Comparison of ENCODE assay signal across 23 cellular contexts in the genomic region with DNA sequence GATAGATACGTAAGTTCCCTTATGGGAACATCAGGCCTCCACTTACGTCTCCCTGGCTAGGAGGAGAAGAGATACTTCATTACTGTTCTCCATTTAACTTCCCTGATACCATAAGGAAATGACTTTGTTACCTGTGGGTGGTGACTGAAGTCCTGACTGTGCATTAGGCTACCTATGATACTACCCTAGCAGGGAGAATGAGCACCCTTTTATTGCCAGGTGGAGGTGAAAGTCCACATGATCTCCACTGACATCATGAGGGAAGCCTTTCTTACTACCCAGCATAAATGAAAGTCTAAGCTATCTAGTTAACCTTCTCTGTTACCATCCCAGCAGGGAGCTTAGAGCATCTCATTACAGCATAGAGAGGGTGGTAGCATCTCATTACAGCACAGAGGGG.
"Had no signal": no experiment of that assay in that cellular context is flagged by ENCODE, and none has a peak within 500 bp of the region (broad histone marks: within the 10 kb centered on the region; RNA-seq: fewer than 3 reads in every experiment).

No MANE protein-coding gene starts in this region.

- H3K27me3 ChIP-seq: ascending aorta, cardiac muscle cell, gastrocnemius medialis, ovary, thyroid gland had no signal

- H3K9me3 ChIP-seq: ascending aorta, gastrocnemius medialis, thyroid gland had no signal

- H3K36me3 ChIP-seq: ovary had no signal

- H3K4me1 ChIP-seq: ascending aorta, gastrocnemius medialis, lower lobe of right lung, thyroid gland had no signal

- DNase-seq: activated B cell treated with CpG ODN at 0.5 μM for 24 hours; activated CD4-positive, alpha-beta T cell treated with anti-CD3 and anti-CD28 coated beads, Interleukin-2, amount 50 U/mL, for 4 hours; activated gamma-delta T cell; activated naive CD4-positive, alpha-beta T cell treated with anti-CD3 and anti-CD28 coated beads, Interleukin-2, amount 10 ng/mL, durations not matched to agents 7 days and 5 days; activated naive CD8-positive, alpha-beta T cell treated with anti-CD3 and anti-CD28 coated beads, Interleukin-2, amount 10 ng/mL, durations not matched to agents 7 days and 5 days; activated T-cell treated with anti-CD3 and anti-CD28 coated beads for 4 hours; cerebellar nuclear complex; cortex of kidney; effector memory CD8-positive, alpha-beta T cell; erythroblast; gastrocnemius medialis; hippocampal formation; immature natural killer cell; lower lobe of right lung; mesenchymal stem cell; ovary; stimulated activated CD4-positive, alpha-beta T cell treated with anti-CD3 and anti-CD28 coated beads, Interleukin-4, amount 100 ng/mL, for 24 hours; stimulated activated naive CD8-positive, alpha-beta T cell treated with anti-CD3 and anti-CD28 coated beads, Interleukin-15, amount 100 ng/mL, for 72 hours; T-helper 1 cell; thyroid gland had no signal

- H3K27ac ChIP-seq: ascending aorta, cardiac muscle cell, gastrocnemius medialis, lower lobe of right lung, ovary, skin epidermis, thyroid gland had no signal

- H3K4me3 ChIP-seq: ascending aorta, cardiac muscle cell, gastrocnemius medialis, lower lobe of right lung, ovary, skin epidermis, thyroid gland had no signal
